ENCODE assay signal across 2 cellular contexts in genomic region chr6:36492092-36492491, GRCh38.
TF ChIP-seq lines count a peak whose summit lies in the region.

No MANE protein-coding gene starts in this region.

TF ChIP-seq in HEK293, 187 proteins besides CTCF, POLR2A, EP300 and RAD21 (continues in another document):
- no peak for TF ChIP-seq ZNF623 (tag by site-specific recombination; IDR thresholded peaks at IDR 0.05)
- TF ChIP-seq PRDM10 (tag by site-specific recombination; IDR thresholded peaks at IDR 0.05), result peak; percentile 93
- TF ChIP-seq ZNF529 (tag by site-specific recombination; IDR thresholded peaks at IDR 0.05; ENCODE audit: insufficient replicate concordance), result no peak
- TF ChIP-seq KLF7 (tag by site-specific recombination; IDR thresholded peaks at IDR 0.05; ENCODE audit: borderline replicate concordance), result no peak
- 0 out of 2 replicates have a peak, but pooled peaks have one; percentile 36 for TF ChIP-seq ZSCAN18 (tag by site-specific recombination; IDR thresholded peaks at IDR 0.05)
- no peak for TF ChIP-seq ZNF311 (tag by site-specific recombination; IDR thresholded peaks at IDR 0.05; ENCODE audit: borderline replicate concordance)
- TF ChIP-seq ZBTB10 (tag by site-specific recombination; IDR thresholded peaks at IDR 0.05), result no peak
- TF ChIP-seq ZBTB17 (tag by site-specific recombination; IDR thresholded peaks at IDR 0.05), result peak; percentile 30; the same call in 1 of the 2 replicates
- TF ChIP-seq ZNF221 (tag by site-specific recombination; IDR thresholded peaks at IDR 0.05; ENCODE audit: borderline replicate concordance), result no peak
- no peak for TF ChIP-seq ZNF362 (tag by site-specific recombination; IDR thresholded peaks at IDR 0.05)
- TF ChIP-seq REST (tag by site-specific recombination; IDR thresholded peaks at IDR 0.05), result no peak

TF ChIP-seq in K562, 482 proteins besides CTCF, POLR2A, EP300 and RAD21:
- TF ChIP-seq ZNF695 (CRISPR knock-in tag; IDR thresholded peaks at IDR 0.05), result no peak
- TF ChIP-seq ZMIZ1 (IDR thresholded peaks at IDR 0.05; ENCODE audit: low read depth in 2 of 2, low read length in 2 of 2), result no peak
- TF ChIP-seq THRB (CRISPR knock-in tag; conservative IDR thresholded peaks at IDR 0.05), result 0 out of 2 replicates have a peak, but pooled peaks have one; percentile 28
- TF ChIP-seq POLR2G (IDR thresholded peaks at IDR 0.05; ENCODE audit: low read depth, low read length), result 0 out of 2 replicates have a peak, but pooled peaks have one; percentile 24
- TF ChIP-seq ZBTB26 (CRISPR knock-in tag; IDR thresholded peaks at IDR 0.05), result 0 out of 2 replicates have a peak, but pooled peaks have one; percentile 11
- no peak for TF ChIP-seq NRF1 (conservative IDR thresholded peaks at IDR 0.05 in 1 of 2, IDR thresholded peaks at IDR 0.05 in 1 of 2)
- TF ChIP-seq NFIC (IDR thresholded peaks at IDR 0.05), result peak; percentile 78
